10 cellular contexts compared by ENCODE assay signal in genomic region chr10:17290226-17290625, GRCh38.
DNase-seq lines count a peak whose midpoint lies in the region; ATAC-seq, FAIRE-seq and TF ChIP-seq lines count a peak whose summit lies in the region.
"Had no signal": no experiment of that assay in that cellular context is flagged by ENCODE, and none has a peak within 500 bp of the region (broad histone marks: within the 10 kb centered on the region; RNA-seq: fewer than 3 reads in every experiment).

No MANE protein-coding gene starts in this region.

- H3K27me3 Mint-ChIP-seq in activated naive CD4-positive, alpha-beta T cell treated with anti-CD3 and anti-CD28 coated beads, Interleukin-2, amount 10 ng/mL, durations not matched to agents 7 days and 5 days = peaks cover 18% of the 10 kb centered on the region

- no peak overlapping the region for H3K4me2 ChIP-seq in endothelial cell of umbilical vein (ENCODE audit: insufficient read depth, low read length)

- CTCF ChIA-PET in activated naive CD4-positive, alpha-beta T cell treated with anti-CD3 and anti-CD28 coated beads, Interleukin-2, amount 10 ng/mL, durations not matched to agents 7 days and 5 days (lab: Charles Lee) = interaction anchor here (0.7 to 3.8 kb wide), 6 partner anchors 26 to 630 kb away, joined by 3 to 14 read pairs (median 3); no protein-coding TSS in a partner anchor
- CTCF ChIA-PET in endothelial cell of umbilical vein (lab: Charles Lee) = interaction anchor here (1.3 to 1.4 kb wide), 4 partner anchors 12 to 457 kb away, joined by 3 to 6 read pairs (median 4); no protein-coding TSS in a partner anchor

- H3K4me3 Mint-ChIP-seq in activated naive CD4-positive, alpha-beta T cell treated with anti-CD3 and anti-CD28 coated beads, Interleukin-2, amount 10 ng/mL, durations not matched to agents 7 days and 5 days = no peak overlapping the region
- H3K4me3 Mint-ChIP-seq: central memory CD8-positive, alpha-beta T cell had no signal

- POLR2A ChIA-PET in endothelial cell of umbilical vein (lab: Charles Lee) = no interaction called here

- intact Hi-C loops in endothelial cell of umbilical vein (cut with micrococcal nuclease) = no loop called here

- peak; percentile 26 for DNase-seq in activated naive CD4-positive, alpha-beta T cell treated with anti-CD3 and anti-CD28 coated beads, Interleukin-2, amount 10 ng/mL, durations not matched to agents 7 days and 5 days
- no peak for DNase-seq in activated naive CD4-positive, alpha-beta T cell treated with Interleukin-2 at 50 U/mL for 16 hours
- DNase-seq in NCI-H748 treated with DMSO at 0.1 percent for 48 hours (lab: John Stamatoyannopoulos, UW) = peak; percentile 33
- peak; percentile 7 for DNase-seq in endothelial cell of umbilical vein (ENCODE audit: low read depth, low spot score)
- DNase-seq in stimulated activated naive CD8-positive, alpha-beta T cell treated with anti-CD3 and anti-CD28 coated beads, Interleukin-15, Interleukin-2, amounts not matched to agents 100 U/mL and 50 U/mL, for 24 hours = no peak
- DNase-seq in GM19239 (ENCODE audit: insufficient read length, low spot score) = no peak
- DNase-seq in SIG-M5 treated with dmso at 0.1 percent for 504 hours (lab: John Stamatoyannopoulos, UW; ENCODE audit: unreplicated experiment) = no peak
- DNase-seq: NCI-H1694 treated with DMSO at 0.1 percent for 48 hours had no signal

- H4K20me1 ChIP-seq in endothelial cell of umbilical vein (replicated peaks; ENCODE audit: control insufficient read depth, extremely low read depth, insufficient read depth, low read length) = no peaks in the 10 kb centered on the region

- BruUV-seq in endothelial cell of umbilical vein (replicated peaks; lab: Mats Ljungman, UMichigan) = no TSS peak

- H3K4me1 ChIP-seq in endothelial cell of umbilical vein (ENCODE audit: control insufficient read depth, extremely low read depth, insufficient read depth, low read length) = no peaks in the 10 kb centered on the region

- H3K9me3 Mint-ChIP-seq in activated naive CD4-positive, alpha-beta T cell treated with anti-CD3 and anti-CD28 coated beads, Interleukin-2, amount 10 ng/mL, durations not matched to agents 7 days and 5 days = no peaks in the 10 kb centered on the region
- H3K9me3 Mint-ChIP-seq: central memory CD8-positive, alpha-beta T cell had no signal

- H2AFZ ChIP-seq in endothelial cell of umbilical vein (ENCODE audit: low read depth, low read length) = no peak overlapping the region

- FAIRE-seq in endothelial cell of umbilical vein (lab: Jason Lieb, UNC) (no peak), GM19239 (lab: Jason Lieb, UNC) (no peak)

- H3K36me3 ChIP-seq in endothelial cell of umbilical vein (ENCODE audit: control insufficient read depth in 2 of 2, extremely low read depth in 1 of 2, insufficient read depth in 2 of 2, low read length in 2 of 2) = no peaks in the 10 kb centered on the region

- dilution Hi-C loops in endothelial cell of umbilical vein (cut with MboI; ENCODE audit: extremely low pct_ligation_motif_present, low sequenced_read_pairs) = no loop called here

- H3K4me3 ChIP-seq in endothelial cell of umbilical vein (replicated peaks in 1 of 3; ENCODE audit: insufficient read depth in 1 of 3, low read depth in 1 of 3, low read length in 3 of 3) = no peak overlapping the region

- no peaks in the 10 kb centered on the region for H3K36me3 Mint-ChIP-seq in activated naive CD4-positive, alpha-beta T cell treated with anti-CD3 and anti-CD28 coated beads, Interleukin-2, amount 10 ng/mL, durations not matched to agents 7 days and 5 days

- H3K79me2 ChIP-seq in endothelial cell of umbilical vein (ENCODE audit: control insufficient read depth, insufficient read depth, low read length) = no peaks in the 10 kb centered on the region

- peak; percentile 97 for ATAC-seq in stimulated activated naive CD8-positive, alpha-beta T cell treated with anti-CD3 and anti-CD28 coated beads, Interleukin-15, Interleukin-2, amounts not matched to agents 100 U/mL and 50 U/mL, for 24 hours
- ATAC-seq in GM19463 (IDR thresholded peaks at IDR 0.05; ENCODE audit: unreplicated experiment) = no peak

- no peak for TF ChIP-seq CTCF in endothelial cell of umbilical vein (IDR thresholded peaks at IDR 0.05; ENCODE audit: extremely low read depth in 1 of 2, insufficient read depth in 1 of 2, low read depth in 1 of 2, low read length in 2 of 2)

- peaks cover 4% of the 10 kb centered on the region for H3K4me1 Mint-ChIP-seq in activated naive CD4-positive, alpha-beta T cell treated with anti-CD3 and anti-CD28 coated beads, Interleukin-2, amount 10 ng/mL, durations not matched to agents 7 days and 5 days

- TF ChIP-seq POLR2A in endothelial cell of umbilical vein (IDR thresholded peaks at IDR 0.05; ENCODE audit: low read depth, low read length) = no peak

- H3K9me1 ChIP-seq in endothelial cell of umbilical vein (replicated peaks; ENCODE audit: control insufficient read depth, extremely low read depth, insufficient read depth, low read length) = no peaks in the 10 kb centered on the region

- peaks cover 17 to 37% of the 10 kb centered on the region in 2 experiments for H3K27me3 ChIP-seq in endothelial cell of umbilical vein (ENCODE audit: control insufficient read depth in 2 of 2, insufficient read depth in 2 of 2, low read length in 2 of 2)

- H3K27ac ChIP-seq in endothelial cell of umbilical vein (ENCODE audit: insufficient read depth, low read depth, low read length) = no peak overlapping the region

- H3K9me3 ChIP-seq in endothelial cell of umbilical vein (replicated peaks; ENCODE audit: control insufficient read depth, insufficient read depth, low read length) = no peaks in the 10 kb centered on the region

- H3K9ac ChIP-seq in endothelial cell of umbilical vein (replicated peaks; ENCODE audit: extremely low read depth, insufficient read depth, low read length) = no peak overlapping the region

- H3K27ac Mint-ChIP-seq in activated naive CD4-positive, alpha-beta T cell treated with anti-CD3 and anti-CD28 coated beads, Interleukin-2, amount 10 ng/mL, durations not matched to agents 7 days and 5 days = no peak overlapping the region

TF ChIP-seq in endothelial cell of umbilical vein, 7 proteins besides CTCF, POLR2A, EP300 and RAD21:
- TF ChIP-seq MYC (IDR thresholded peaks at IDR 0.05; ENCODE audit: low read depth, low read length) (no peak), FOS (IDR thresholded peaks at IDR 0.05; ENCODE audit: borderline replicate concordance, insufficient read depth, low read length) (no peak), EZH2 (IDR thresholded peaks at IDR 0.05; ENCODE audit: borderline replicate concordance, low read depth, low read length, severe bottlenecking) (no peak), MAX (IDR thresholded peaks at IDR 0.05; ENCODE audit: insufficient read depth, insufficient read length) (no peak), GATA2 (IDR thresholded peaks at IDR 0.05; ENCODE audit: insufficient read depth, insufficient read length, low read depth, low read length) (no peak), POLR2AphosphoS5 (IDR thresholded peaks at IDR 0.05; ENCODE audit: insufficient read depth, low read depth, low read length) (no peak), JUN (IDR thresholded peaks at IDR 0.05; ENCODE audit: borderline replicate concordance, insufficient read depth, insufficient read length, low read depth) (no peak)

Comparison
In these comparisons a context has a peak if more than half of its experiments do, and no peak if none do; other contexts are left out.
1. DNase-seq: peak in activated naive CD4-positive, alpha-beta T cell treated with anti-CD3 and anti-CD28 coated beads, Interleukin-2, amount 10 ng/mL, durations not matched to agents 7 days and 5 days (single experiment), NCI-H748 treated with DMSO at 0.1 percent for 48 hours (single experiment) and endothelial cell of umbilical vein (single experiment); none in activated naive CD4-positive, alpha-beta T cell treated with Interleukin-2 at 50 U/mL for 16 hours (single experiment), stimulated activated naive CD8-positive, alpha-beta T cell treated with anti-CD3 and anti-CD28 coated beads, Interleukin-15, Interleukin-2, amounts not matched to agents 100 U/mL and 50 U/mL, for 24 hours (single experiment), GM19239 (single experiment) and SIG-M5 treated with dmso at 0.1 percent for 504 hours (single experiment).